ENCODE assay signal across 8 cellular contexts in genomic region chr2:148989882-148990493, GRCh38. TPM values are rescaled to one million over a fixed set of nuclear protein-coding genes. Genes with fewer than 3 reads are reported as not detected.
DNase-seq lines count a peak whose midpoint lies in the region; ATAC-seq and TF ChIP-seq lines count a peak whose summit lies in the region.

No MANE protein-coding gene starts in this region.

- H3K4me2 ChIP-seq in PC-9 = no peak overlapping the region

- H3K9me2 ChIP-seq in PC-9 (ENCODE audit: insufficient read depth) = no peaks in the 10 kb centered on the region

- H3K79me2 ChIP-seq in PC-9 (ENCODE audit: low read depth) = no peaks in the 10 kb centered on the region

- no peaks in the 10 kb centered on the region for H4K20me1 ChIP-seq in PC-9 (ENCODE audit: insufficient read depth)

- peak; percentile 69 for DNase-seq in activated CD8-positive, alpha-beta memory T cell treated with anti-CD3 and anti-CD28 coated beads, Interleukin-2, amount 10 ng/mL, durations not matched to agents 7 days and 5 days
- DNase-seq in activated CD8-positive, alpha-beta memory T cell treated with anti-CD3 and anti-CD28 coated beads, Interleukin-2, amount 50 U/mL, for 48 hours = no peak
- DNase-seq in H7 (peak; percentile 68), Kasumi-1 (lab: John Stamatoyannopoulos, UW) (peak; percentile 90 to 93), PC-9 (peak; percentile 36 to 56), Right ventricle myocardium superior (no peak), putamen (ENCODE audit: low spot score) (peak; percentile 76)
- peak; percentile 23 for DNase-seq in activated naive CD8-positive, alpha-beta T cell treated with anti-CD3 and anti-CD28 coated beads for 36 hours

- no TSS peak for BruUV-seq in PC-9 (replicated peaks; lab: Mats Ljungman, UMichigan)

- H3K27ac Mint-ChIP-seq in activated CD8-positive, alpha-beta memory T cell treated with anti-CD3 and anti-CD28 coated beads, Interleukin-2, amount 10 ng/mL, durations not matched to agents 7 days and 5 days = no peak overlapping the region
- H3K27ac Mint-ChIP-seq in activated naive CD8-positive, alpha-beta T cell treated with anti-CD3 and anti-CD28 coated beads for 36 hours = no peak overlapping the region

- peak; percentile 73 for TF ChIP-seq CTCF in PC-9 (conservative IDR thresholded peaks at IDR 0.05)

- H3K36me3 Mint-ChIP-seq in activated CD8-positive, alpha-beta memory T cell treated with anti-CD3 and anti-CD28 coated beads, Interleukin-2, amount 10 ng/mL, durations not matched to agents 7 days and 5 days = peaks cover 1% of the 10 kb centered on the region
- peaks cover 6% of the 10 kb centered on the region for H3K36me3 Mint-ChIP-seq in activated naive CD8-positive, alpha-beta T cell treated with anti-CD3 and anti-CD28 coated beads for 36 hours

- H3K4me1 ChIP-seq in PC-9 (replicated peaks; ENCODE audit: insufficient read depth) = no peaks in the 10 kb centered on the region

- no peaks in the 10 kb centered on the region for H3K27me3 ChIP-seq in H7 (ENCODE audit: control insufficient read depth, insufficient read depth, low read length)
- no peaks in the 10 kb centered on the region for H3K27me3 ChIP-seq in PC-9 (ENCODE audit: insufficient read depth, low read depth)

- H2AFZ ChIP-seq in PC-9 = no peak overlapping the region

- peaks cover 2% of the 10 kb centered on the region for H3K4me1 Mint-ChIP-seq in activated CD8-positive, alpha-beta memory T cell treated with anti-CD3 and anti-CD28 coated beads, Interleukin-2, amount 10 ng/mL, durations not matched to agents 7 days and 5 days
- peaks cover 2% of the 10 kb centered on the region for H3K4me1 Mint-ChIP-seq in activated naive CD8-positive, alpha-beta T cell treated with anti-CD3 and anti-CD28 coated beads for 36 hours

- no peak overlapping the region for H3K27ac ChIP-seq in PC-9

- CTCF ChIA-PET in activated CD8-positive, alpha-beta memory T cell treated with anti-CD3 and anti-CD28 coated beads, Interleukin-2, amount 10 ng/mL, durations not matched to agents 7 days and 5 days (lab: Charles Lee) = interaction anchor here (0.9 kb wide), 3 partner anchors 11 to 481 kb away, joined by 3 to 10 read pairs (median 4); no protein-coding TSS in a partner anchor
- CTCF ChIA-PET in PC-9 (lab: Charles Lee) = interaction anchor here (0.5 to 0.7 kb wide), 2 partner anchors 48 to 49 kb away, joined by 3 read pairs; partner anchors contain the start of gene LYPD6B

- H3K4me3 ChIP-seq in H7 (ENCODE audit: insufficient read depth, low read depth, low read length) (no peak overlapping the region), PC-9 (no peak overlapping the region)

- intact Hi-C loops in PC-9 (cut with micrococcal nuclease; ENCODE audit: unreplicated experiment) (loop anchor here (1.0 to 10.0 kb wide), 6 partner anchors 345 to 1053 kb away; partner anchors contain the start of gene EPC2), Right ventricle myocardium superior (cut with DNase I) (loop anchor here (2.0 to 5.0 kb wide), 3 partner anchors 63 to 1053 kb away; no protein-coding TSS in a partner anchor)

- peak; percentile 79 for ATAC-seq in activated CD8-positive, alpha-beta memory T cell treated with anti-CD3 and anti-CD28 coated beads, Interleukin-2, amount 10 ng/mL, durations not matched to agents 7 days and 5 days
- ATAC-seq in Right ventricle myocardium superior (ENCODE audit: poor library complexity) = peak; percentile 90

- no peaks in the 10 kb centered on the region for H3F3A ChIP-seq in PC-9 (ENCODE audit: insufficient read depth, low read depth)

- POLR2A ChIA-PET in PC-9 (lab: Charles Lee; ENCODE audit: unreplicated experiment) = no interaction called here

- H3K4me3 Mint-ChIP-seq in activated CD8-positive, alpha-beta memory T cell treated with anti-CD3 and anti-CD28 coated beads, Interleukin-2, amount 10 ng/mL, durations not matched to agents 7 days and 5 days = no peak overlapping the region
- H3K4me3 Mint-ChIP-seq in activated naive CD8-positive, alpha-beta T cell treated with anti-CD3 and anti-CD28 coated beads for 36 hours = no peak overlapping the region

- no peaks in the 10 kb centered on the region for H3K9me3 Mint-ChIP-seq in activated CD8-positive, alpha-beta memory T cell treated with anti-CD3 and anti-CD28 coated beads, Interleukin-2, amount 10 ng/mL, durations not matched to agents 7 days and 5 days (ENCODE audit: low read depth)
- H3K9me3 Mint-ChIP-seq in activated naive CD8-positive, alpha-beta T cell treated with anti-CD3 and anti-CD28 coated beads for 36 hours = no peaks in the 10 kb centered on the region

- peaks cover 9% of the 10 kb centered on the region for H3K36me3 ChIP-seq in H7 (replicated peaks; ENCODE audit: control insufficient read depth, insufficient read depth, low read length)
- H3K36me3 ChIP-seq in PC-9 (ENCODE audit: low read depth) = no peaks in the 10 kb centered on the region

- H3K27me3 Mint-ChIP-seq in activated CD8-positive, alpha-beta memory T cell treated with anti-CD3 and anti-CD28 coated beads, Interleukin-2, amount 10 ng/mL, durations not matched to agents 7 days and 5 days = no peaks in the 10 kb centered on the region
- no peaks in the 10 kb centered on the region for H3K27me3 Mint-ChIP-seq in activated naive CD8-positive, alpha-beta T cell treated with anti-CD3 and anti-CD28 coated beads for 36 hours

- no peaks in the 10 kb centered on the region for H3K9me3 ChIP-seq in PC-9 (ENCODE audit: insufficient read depth, low read depth)

RNA-seq across cellular contexts. Expression of gene LYPD6B, which starts 48.5 kb away (rescaled TPM):
- not detected for total RNA-seq in activated CD8-positive, alpha-beta memory T cell treated with anti-CD3 and anti-CD28 coated beads, Interleukin-2, amount 10 ng/mL, durations not matched to agents 7 days and 5 days
- 0.22 and 1.9 TPM in 2 replicates for total RNA-seq in H7 (2014; rRNA removed; shearing (Covaris generic))
- total RNA-seq in PC-9 (2021) (10.0 and 12.7 TPM in 2 replicates), Right ventricle myocardium superior (not detected)
- not detected for total RNA-seq in activated naive CD8-positive, alpha-beta T cell treated with anti-CD3 and anti-CD28 coated beads for 36 hours

Comparison
In these comparisons a context has a peak if more than half of its experiments do, and no peak if none do; other contexts are left out.
1. DNase-seq: peak in activated CD8-positive, alpha-beta memory T cell treated with anti-CD3 and anti-CD28 coated beads, Interleukin-2, amount 10 ng/mL, durations not matched to agents 7 days and 5 days (single experiment), H7 (single experiment), Kasumi-1 (2 of 2), PC-9 (2 of 2), activated naive CD8-positive, alpha-beta T cell treated with anti-CD3 and anti-CD28 coated beads for 36 hours (single experiment) and putamen (single experiment); none in activated CD8-positive, alpha-beta memory T cell treated with anti-CD3 and anti-CD28 coated beads, Interleukin-2, amount 50 U/mL, for 48 hours (single experiment) and Right ventricle myocardium superior (single experiment).